19 cellular contexts compared by ENCODE assay signal in genomic region chr1:47993881-47994625, GRCh38. TPM values are rescaled to one million over a fixed set of nuclear protein-coding genes. Genes with fewer than 3 reads are reported as not detected.
"Had no signal": no experiment of that assay in that cellular context is flagged by ENCODE, and none has a peak within 500 bp of the region (broad histone marks: within the 10 kb centered on the region; RNA-seq: fewer than 3 reads in every experiment).

No MANE protein-coding gene starts in this region.

- FAIRE-seq: bronchial epithelial cell had no signal

- H3K36me3 ChIP-seq: lower lobe of right lung had no signal

- H3K79me2 ChIP-seq: parathyroid adenoma had no signal

- H3K4me3 ChIP-seq: hepatocyte, lower lobe of right lung had no signal

- H3K4me1 ChIP-seq: lower lobe of right lung, parathyroid adenoma had no signal

- H2AFZ ChIP-seq: hepatocyte, parathyroid adenoma had no signal

- H3K9me3 Mint-ChIP-seq: activated CD4-positive, alpha-beta T cell treated with anti-CD3 and anti-CD28 coated beads, Interleukin-2, amount 10 ng/mL, durations not matched to agents 24 days and 14 days; activated CD8-positive, alpha-beta T cell treated with anti-CD3 and anti-CD28 coated beads for 36 hours; activated T-cell treated with anti-CD3 and anti-CD28 coated beads, Interleukin-2, amount 50 U/mL, for 24 hours; mesothelial cell of epicardium had no signal

- ATAC-seq: activated CD8-positive, alpha-beta T cell treated with anti-CD3 and anti-CD28 coated beads for 36 hours; lower lobe of right lung had no signal

- H3K9ac ChIP-seq: parathyroid adenoma had no signal

- H3K27ac ChIP-seq: hepatocyte, lower lobe of right lung, parathyroid adenoma had no signal

- H3K27ac Mint-ChIP-seq: activated CD4-positive, alpha-beta T cell treated with anti-CD3 and anti-CD28 coated beads, Interleukin-2, amount 10 ng/mL, durations not matched to agents 24 days and 14 days; activated CD8-positive, alpha-beta T cell treated with anti-CD3 and anti-CD28 coated beads for 36 hours; activated T-cell treated with anti-CD3 and anti-CD28 coated beads, Interleukin-2, amount 50 U/mL, for 24 hours; mesothelial cell of epicardium had no signal

- H3K4me2 ChIP-seq: hepatocyte had no signal

- H3K9me3 ChIP-seq: lower lobe of right lung had no signal

- H3K36me3 Mint-ChIP-seq: mesothelial cell of epicardium had no signal

- H3K4me3 Mint-ChIP-seq: activated CD4-positive, alpha-beta T cell treated with anti-CD3 and anti-CD28 coated beads, Interleukin-2, amount 10 ng/mL, durations not matched to agents 24 days and 14 days; activated CD8-positive, alpha-beta T cell treated with anti-CD3 and anti-CD28 coated beads for 36 hours; activated T-cell treated with anti-CD3 and anti-CD28 coated beads, Interleukin-2, amount 50 U/mL, for 24 hours had no signal

- DNase-seq: activated CD4-positive, alpha-beta T cell treated with anti-CD3 and anti-CD28 coated beads, Interleukin-2, amount 10 ng/mL, durations not matched to agents 24 days and 14 days; activated CD8-positive, alpha-beta T cell treated with anti-CD3 and anti-CD28 coated beads for 36 hours; activated effector memory CD4-positive, alpha-beta T cell treated with Interleukin-2 at 50 U/mL for 16 hours; activated naive CD4-positive, alpha-beta T cell treated with anti-CD3 and anti-CD28 coated beads, Interleukin-2, amount 50 U/mL, for 16 hours; activated T-cell treated with anti-CD3 and anti-CD28 coated beads, Interleukin-2, amount 50 U/mL, for 24 hours; aorta; cerebellar nuclear complex; effector memory CD4-positive, alpha-beta T cell; lower lobe of right lung; stimulated activated CD8-positive, alpha-beta memory T cell treated with anti-CD3 and anti-CD28 coated beads, Interleukin-4, amount 100 ng/mL, for 48 hours; stimulated activated naive CD4-positive, alpha-beta T cell; T-helper 1 cell; T-helper 9 cell had no signal

RNA-seq across cellular contexts. Expression of gene TRABD2B, which starts 3.1 kb away (rescaled TPM):
- total RNA-seq: activated CD4-positive, alpha-beta T cell treated with anti-CD3 and anti-CD28 coated beads, Interleukin-2, amount 10 ng/mL, durations not matched to agents 24 days and 14 days; activated CD8-positive, alpha-beta T cell treated with anti-CD3 and anti-CD28 coated beads for 36 hours; fibroblast of villous mesenchyme; myocyte had no signal
